ENCODE assay signal across 20 cellular contexts in genomic region chr9:37382982-37383357, GRCh38. TPM values are rescaled to one million over a fixed set of nuclear protein-coding genes. Genes with fewer than 3 reads are reported as not detected.
DNase-seq lines count a peak whose midpoint lies in the region; ATAC-seq and TF ChIP-seq lines count a peak whose summit lies in the region.
"Had no signal": no experiment of that assay in that cellular context is flagged by ENCODE, and none has a peak within 500 bp of the region (broad histone marks: within the 10 kb centered on the region; RNA-seq: fewer than 3 reads in every experiment).

No MANE protein-coding gene starts in this region.

- H3K27ac ChIP-seq in BLaER1 (peak overlapping the region; percentile 41; the same call in 1 of the 2 replicates), SK-N-MC (peak overlapping the region; percentile 95)
- H3K27ac ChIP-seq: brain microvascular endothelial cell, GM23248, testis had no signal

- H3K27ac Mint-ChIP-seq in progenitor cell of endocrine pancreas, result no peak overlapping the region
- H3K27ac Mint-ChIP-seq: CD14-positive monocyte; T-helper 1 cell treated with Interleukin-12 subunit alpha and Interleukin-12 subunit beta and Interleukin-4 antibody, amounts not matched to agents 30 μg/mL and 1 μg/mL, for 36 hours had no signal

- peaks cover 8% of the 10 kb centered on the region for H3K27me3 Mint-ChIP-seq in progenitor cell of endocrine pancreas

- no peaks in the 10 kb centered on the region for H3K36me3 Mint-ChIP-seq in progenitor cell of endocrine pancreas (ENCODE audit: insufficient read depth)
- H3K36me3 Mint-ChIP-seq: CD14-positive monocyte had no signal

- peaks cover 5% of the 10 kb centered on the region for H3K9me3 Mint-ChIP-seq in progenitor cell of endocrine pancreas (ENCODE audit: low read depth)

- no peak overlapping the region for H3K4me3 Mint-ChIP-seq in progenitor cell of endocrine pancreas (ENCODE audit: low read depth)
- H3K4me3 Mint-ChIP-seq: CD14-positive monocyte; T-helper 1 cell treated with Interleukin-12 subunit alpha and Interleukin-12 subunit beta and Interleukin-4 antibody, amounts not matched to agents 30 μg/mL and 1 μg/mL, for 36 hours had no signal

- H4K20me1 ChIP-seq in BLaER1, result no peaks in the 10 kb centered on the region

- peak; percentile 19 for ATAC-seq in GM19023 (IDR thresholded peaks at IDR 0.05; ENCODE audit: unreplicated experiment)
- peak; percentile 16 for ATAC-seq in HG02885 (IDR thresholded peaks at IDR 0.05; ENCODE audit: poor library complexity, unreplicated experiment)
- ATAC-seq in GM21381 (IDR thresholded peaks at IDR 0.05; ENCODE audit: unreplicated experiment), result no peak
- ATAC-seq: PC-3, sciatic nerve had no signal

- no peak overlapping the region for H3K4me3 ChIP-seq in BLaER1
- H3K4me3 ChIP-seq in SK-N-MC, result no peak overlapping the region
- H3K4me3 ChIP-seq: GM23248, testis had no signal

- H3K9ac ChIP-seq in BLaER1 (no peak overlapping the region), SK-N-MC (ENCODE audit: insufficient read length) (no peak overlapping the region)
- H3K9ac ChIP-seq: GM23248 had no signal

- no peaks in the 10 kb centered on the region for H3K4me1 Mint-ChIP-seq in progenitor cell of endocrine pancreas (ENCODE audit: low read depth)
- H3K4me1 Mint-ChIP-seq: CD14-positive monocyte had no signal

- no peak for TF ChIP-seq CTCF in progenitor cell of endocrine pancreas (IDR thresholded peaks at IDR 0.05; ENCODE audit: unreplicated experiment)

- peak overlapping the region; percentile 5 for H3K4me2 ChIP-seq in BLaER1

- DNase-seq in SK-N-MC (ENCODE audit: low read depth, low spot score) (no peak), progenitor cell of endocrine pancreas (ENCODE audit: low spot score, unreplicated experiment) (no peak), pons (ENCODE audit: low spot score) (no peak)
- DNase-seq in activated naive CD4-positive, alpha-beta T cell treated with Interleukin-2 at 50 U/mL for 16 hours, result no peak
- DNase-seq: activated CD4-positive, alpha-beta T cell treated with anti-CD3 and anti-CD28 coated beads, Interleukin-2, amount 50 U/mL, for 4 hours; activated CD8-positive, alpha-beta memory T cell treated with anti-CD3 and anti-CD28 coated beads, Interleukin-2, amount 50 U/mL, for 48 hours; activated effector memory CD4-positive, alpha-beta T cell treated with Interleukin-2 at 50 U/mL for 16 hours; brain microvascular endothelial cell; GM23248; mammary epithelial cell; PC-3; SIG-M5; testis had no signal

- H3K9me3 ChIP-seq in BLaER1 (0 out of 2 replicates have a peak, but pooled peaks cover 4% of the 10 kb centered on the region), SK-N-MC (ENCODE audit: low read depth, low read length) (no peaks in the 10 kb centered on the region)
- H3K9me3 ChIP-seq: testis had no signal

- H3K4me1 ChIP-seq in BLaER1, result peaks cover 30% of the 10 kb centered on the region
- H3K4me1 ChIP-seq: testis had no signal

- no peaks in the 10 kb centered on the region for H3K27me3 ChIP-seq in BLaER1
- H3K27me3 ChIP-seq: brain microvascular endothelial cell, testis had no signal

- H3K36me3 ChIP-seq in BLaER1 (no peaks in the 10 kb centered on the region), SK-N-MC (ENCODE audit: insufficient read depth, low read length) (no peaks in the 10 kb centered on the region; the same call in 1 of the 2 replicates)
- H3K36me3 ChIP-seq: brain microvascular endothelial cell had no signal

RNA-seq across cellular contexts. Expression of gene GRHPR, which starts 39.5 kb away (rescaled TPM):
- total RNA-seq in progenitor cell of endocrine pancreas, result 98.0 and 101 TPM in 2 replicates
